In genomic region chr11:93736129-93736528, GRCh38 we compare ENCODE assay signal across 13 cellular contexts. TPM values are rescaled to one million over a fixed set of nuclear protein-coding genes. Genes with fewer than 3 reads are reported as not detected.
A peak's percentile ranks its signal among the peaks of the same experiment; 100 is the strongest.
DNase-seq lines count a peak whose midpoint lies in the region; ATAC-seq, FAIRE-seq and TF ChIP-seq lines count a peak whose summit lies in the region.
"Had no signal": no experiment of that assay in that cellular context is flagged by ENCODE, and none has a peak within 500 bp of the region (broad histone marks: within the 10 kb centered on the region; RNA-seq: fewer than 3 reads in every experiment).

No MANE protein-coding gene starts in this region.

- H3K9me3 Mint-ChIP-seq in T-cell = no peaks in the 10 kb centered on the region

- H3K9me3 ChIP-seq in HepG2 (ENCODE audit: low read length) (no peaks in the 10 kb centered on the region), right lobe of liver (no peaks in the 10 kb centered on the region), subcutaneous abdominal adipose tissue (ENCODE audit: control insufficient read depth in 5 of 5, low read length in 5 of 5) (no peaks in the 10 kb centered on the region)
- H3K9me3 ChIP-seq: right atrium auricular region, transverse colon had no signal

- peaks cover 69% of the 10 kb centered on the region for H3K4me1 ChIP-seq in HepG2 (ENCODE audit: insufficient read depth, low read length)
- peaks cover 0 to 35% (median 5%) of the 10 kb centered on the region in 4 donors for H3K4me1 ChIP-seq in right lobe of liver
- H3K4me1 ChIP-seq in subcutaneous abdominal adipose tissue (ENCODE audit: control insufficient read depth in 5 of 5, insufficient read depth in 5 of 5, low read length in 5 of 5) = peaks cover 0 to 40% (median 22%) of the 10 kb centered on the region in 5 donors

- TF ChIP-seq POLR2A in HepG2 (IDR thresholded peaks at IDR 0.05; ENCODE audit: insufficient read depth in 1 of 2, low read depth in 2 of 2, low read length in 2 of 2) (no peak), right lobe of liver (IDR thresholded peaks at IDR 0.05) (no peak)

- in situ Hi-C loops in HepG2 (cut with HindIII; ENCODE audit: extremely low pct_ligation_motif_present, low pct_unique_long_range_greater_than_20kb) = no loop called here

- peaks cover 81% of the 10 kb centered on the region for H4K20me1 ChIP-seq in HepG2 (ENCODE audit: insufficient read depth, low read length)

- DNase-seq in HepG2 (ENCODE audit: low spot score) = no peak
- no peak for DNase-seq in right lobe of liver
- no peak for DNase-seq in T-cell
- DNase-seq in fibroblast of gingiva (ENCODE audit: low read depth) = peak; percentile 43
- no peak for DNase-seq in SK-N-DZ (ENCODE audit: low spot score)
- no peak for DNase-seq in ureter (ENCODE audit: low spot score)
- DNase-seq in Right ventricle myocardium superior = no peak
- DNase-seq: RPMI8226, transverse colon, WERI-Rb-1 had no signal

- TF ChIP-seq RAD21 in HepG2 (CRISPR knock-in tag; IDR thresholded peaks at IDR 0.05) = no peak

- intact Hi-C loops in HepG2 (cut with micrococcal nuclease; ENCODE audit: unreplicated experiment) = no loop called here
- intact Hi-C loops in right lobe of liver (cut with DNase I) = loop anchor here in 1 of 2 donors (10.0 kb wide), 1 partner anchor 49 kb away; the partner anchor contains the start of gene MED17
- intact Hi-C loops in Right ventricle myocardium superior (cut with DNase I) = loop anchor here (10.0 kb wide), 1 partner anchor 51 kb away; no protein-coding TSS in a partner anchor

- H2AFZ ChIP-seq in HepG2 (ENCODE audit: low read length) = no peak overlapping the region

- H3K27me3 ChIP-seq in HepG2 (ENCODE audit: control insufficient read depth in 1 of 2, insufficient read depth in 2 of 2, low read length in 2 of 2) = no peaks in the 10 kb centered on the region; a peak in 2 of 5 replicates
- no peaks in the 10 kb centered on the region for H3K27me3 ChIP-seq in right lobe of liver
- H3K27me3 ChIP-seq in subcutaneous abdominal adipose tissue (ENCODE audit: control insufficient read depth in 5 of 5, insufficient read depth in 4 of 5, low read length in 5 of 5) = no peaks in the 10 kb centered on the region
- H3K27me3 ChIP-seq: right atrium auricular region, transverse colon had no signal

- peak overlapping the region; percentile 48 to 78 for H3K27ac Mint-ChIP-seq in T-cell

- H3K9ac ChIP-seq in HepG2 (ENCODE audit: insufficient read depth, low read depth, low read length) = no peak overlapping the region
- no peak overlapping the region for H3K9ac ChIP-seq in subcutaneous abdominal adipose tissue (ENCODE audit: low read length in 5 of 5)

- H3K79me2 ChIP-seq in HepG2 (ENCODE audit: insufficient read depth, low read length) = peaks cover 69% of the 10 kb centered on the region

- POLR2A ChIA-PET in HepG2 (lab: Yijun Ruan, JAX) = interaction anchor here (1.4 kb wide), 1 partner anchor 48 kb away, joined by 5 read pairs; the partner anchor contains the start of gene MED17
- POLR2A ChIA-PET in T-cell (lab: Charles Lee) = interaction anchor here (0.6 kb wide), 2 partner anchors 74 to 191 kb away, joined by 4 to 5 read pairs; no protein-coding TSS in a partner anchor

- no peak for FAIRE-seq in HepG2 (lab: Jason Lieb, UNC)
- FAIRE-seq: H1 had no signal

- CTCF ChIA-PET in HepG2 (lab: Yijun Ruan, JAX; ENCODE audit: low intra/inter-chr PET ratio, low total read pairs) (no interaction called here), T-cell (lab: Charles Lee) (interaction anchor here in 1 of 2 donors (0.6 kb wide), 1 partner anchor 541 kb away, joined by 11 read pairs; no protein-coding TSS in a partner anchor)

- H3K27ac ChIP-seq in HepG2 (ENCODE audit: extremely low read length, insufficient read depth, low read length) = no peak overlapping the region
- H3K27ac ChIP-seq in right lobe of liver = no peak overlapping the region
- peak overlapping the region; percentile 100 for H3K27ac ChIP-seq in subcutaneous abdominal adipose tissue (ENCODE audit: low read depth, low read length)
- H3K27ac ChIP-seq: right atrium auricular region, transverse colon, WERI-Rb-1 had no signal

- H3K36me3 Mint-ChIP-seq in T-cell = peaks cover 75% of the 10 kb centered on the region

- H3K27me3 Mint-ChIP-seq in T-cell = no peaks in the 10 kb centered on the region

- no TSS peak for BruUV-seq in HepG2 (replicated peaks; lab: Mats Ljungman, UMichigan)

- peaks cover 59 to 77% (median 75%) of the 10 kb centered on the region in 3 donors for H3K4me1 Mint-ChIP-seq in T-cell

- no peak overlapping the region for H3K4me3 Mint-ChIP-seq in T-cell

- ATAC-seq in HepG2 (no peak), right lobe of liver (no peak), T-cell (replicated peaks in 1 of 4) (no peak), Right ventricle myocardium superior (ENCODE audit: poor library complexity) (no peak)

- H3K36me3 ChIP-seq in HepG2 (replicated peaks in 1 of 2; ENCODE audit: control insufficient read depth in 1 of 2, insufficient read depth in 2 of 2, low read length in 2 of 2) (peaks cover 13 to 78% of the 10 kb centered on the region in 2 experiments), right lobe of liver (peaks cover 12 to 80% (median 50%) of the 10 kb centered on the region in 4 donors), subcutaneous abdominal adipose tissue (ENCODE audit: control insufficient read depth in 5 of 5, insufficient read depth in 5 of 5, low read length in 5 of 5) (peaks cover 55 to 80% (median 67%) of the 10 kb centered on the region in 5 donors)

- TF ChIP-seq EP300 in HepG2 (IDR thresholded peaks at IDR 0.05; ENCODE audit: low read depth in 2 of 2, low read length in 2 of 2) (no peak), HepG2 (CRISPR knock-in tag; IDR thresholded peaks at IDR 0.05; ENCODE audit: borderline replicate concordance) (no peak)

- no peak for TF ChIP-seq CTCF in HepG2 (CRISPR knock-in tag; IDR thresholded peaks at IDR 0.05)
- no peak for TF ChIP-seq CTCF in right lobe of liver (IDR thresholded peaks at IDR 0.05)

- H3K4me2 ChIP-seq in HepG2 (ENCODE audit: low read depth, low read length) = peak overlapping the region; percentile 93

- H3K4me3 ChIP-seq in HepG2 (replicated peaks in 1 of 3; ENCODE audit: insufficient read depth in 1 of 3, low read depth in 2 of 3, low read length in 3 of 3) (peak overlapping the region in 2 of 3 experiments; percentile 1 to 12; a peak in 1 of 6 replicates), right lobe of liver (no peak overlapping the region), subcutaneous abdominal adipose tissue (ENCODE audit: low read depth in 1 of 5, low read length in 5 of 5) (no peak overlapping the region)
- H3K4me3 ChIP-seq: right atrium auricular region, transverse colon had no signal

RNA-seq across cellular contexts. Expression of gene TAF1D, which starts 5.2 kb away (rescaled TPM):
- 96.9 and 207 TPM in 2 replicates for total RNA-seq in HepG2 (2016; rRNA removed; fragmentation: Illumina TruSeq; extraction: Trizol)
- total RNA-seq in HepG2 (2016; cell fraction: cytosol; rRNA removed; fragmentation: Illumina TruSeq; extraction: Trizol; ENCODE audit: low read depth) = 320 and 373 TPM in 2 replicates
- total RNA-seq in HepG2 (2016; cell fraction: insoluble cytoplasmic fraction; rRNA removed; fragmentation: Illumina TruSeq; extraction: Trizol) = 98.4 and 219 TPM in 2 replicates
- 240 and 274 TPM in 2 replicates for total RNA-seq in HepG2 (2016; cell fraction: membrane; rRNA removed; fragmentation: Illumina TruSeq; extraction: Trizol)
- 644 and 668 TPM in 2 replicates for total RNA-seq in HepG2 (2016; cell fraction: nucleus; rRNA removed; fragmentation: Illumina TruSeq; extraction: Trizol)
- polyA plus RNA-seq in HepG2 (2011; rRNA removed) = 99.6 and 132 TPM in 2 replicates
- polyA plus RNA-seq in HepG2 (2011; cell fraction: cytosol; rRNA removed) = 31.0 and 42.4 TPM in 2 replicates
- polyA plus RNA-seq in HepG2 (2011; cell fraction: nucleus; rRNA removed) = 212 and 272 TPM in 2 replicates
- 164 and 195 TPM in 2 replicates for polyA plus RNA-seq in HepG2 (2012)
- 299 and 310 TPM in 2 replicates for polyA plus RNA-seq in HepG2 (2016; cell fraction: cytosol; fragmentation: Illumina TruSeq; extraction: Trizol; ENCODE audit: low read depth)
- 128 and 141 TPM in 2 replicates for polyA plus RNA-seq in HepG2 (2016; cell fraction: insoluble cytoplasmic fraction; fragmentation: Illumina TruSeq; extraction: Trizol; ENCODE audit: low read depth)
- polyA plus RNA-seq in HepG2 (2016; cell fraction: membrane; fragmentation: Illumina TruSeq; extraction: Trizol; ENCODE audit: low read depth) = 203 and 217 TPM in 2 replicates
- polyA plus RNA-seq in HepG2 (2016; cell fraction: nucleus; fragmentation: Illumina TruSeq; extraction: Trizol; ENCODE audit: insufficient read depth, low read depth) = 962 and 1,010 TPM in 2 replicates
- 44.5 and 146 TPM in 2 replicates for polyA minus RNA-seq in HepG2 (2011; rRNA and poly(A)+ RNA removed; ENCODE audit: low replicate concordance)
- polyA minus RNA-seq in HepG2 (2011; cell fraction: cytosol; rRNA and poly(A)+ RNA removed) = 58.0 and 63.0 TPM in 2 replicates
- 1,028 and 1,029 TPM in 2 replicates for polyA minus RNA-seq in HepG2 (2011; cell fraction: nucleus; rRNA and poly(A)+ RNA removed)
- total RNA-seq in right lobe of liver = 10 to 100 TPM; 28.0 to 69.2 (median 49.3) TPM
- total RNA-seq in T-cell = 100 to 1,000 TPM; 130 to 177 (median 152) TPM
- polyA plus RNA-seq in SK-N-DZ (2014; cell fraction: cytosol; rRNA removed) = 213 and 236 TPM in 2 replicates
- polyA plus RNA-seq in SK-N-DZ (2014; cell fraction: nucleus; rRNA removed) = 1,288 and 1,293 TPM in 2 replicates
- 159 TPM for total RNA-seq in ureter
- total RNA-seq in Right ventricle myocardium superior = 28.2 TPM

RNA-seq across cellular contexts. Expression of gene C11orf54, which starts 5.3 kb away (rescaled TPM):
- total RNA-seq in HepG2 (2016; rRNA removed; fragmentation: Illumina TruSeq; extraction: Trizol) (50.1 and 68.3 TPM in 2 replicates), right lobe of liver (100 to 1,000 TPM in 4 of 6 experiments, 10 to 100 TPM in 2; 79.9 to 204 (median 124) TPM), T-cell (10 to 100 TPM; 15.3 to 30.8 (median 27.4) TPM), ureter (25.6 TPM), Right ventricle myocardium superior (30.2 TPM)
- 25.7 and 26.9 TPM in 2 replicates for total RNA-seq in HepG2 (2016; cell fraction: cytosol; rRNA removed; fragmentation: Illumina TruSeq; extraction: Trizol; ENCODE audit: low read depth)
- total RNA-seq in HepG2 (2016; cell fraction: insoluble cytoplasmic fraction; rRNA removed; fragmentation: Illumina TruSeq; extraction: Trizol) = 51.7 and 81.8 TPM in 2 replicates
- 18.4 and 20.7 TPM in 2 replicates for total RNA-seq in HepG2 (2016; cell fraction: membrane; rRNA removed; fragmentation: Illumina TruSeq; extraction: Trizol)
- total RNA-seq in HepG2 (2016; cell fraction: nucleus; rRNA removed; fragmentation: Illumina TruSeq; extraction: Trizol) = 25.8 and 27.7 TPM in 2 replicates
- 36.1 and 42.7 TPM in 2 replicates for polyA plus RNA-seq in HepG2 (2011; rRNA removed)
- polyA plus RNA-seq in HepG2 (2011; cell fraction: cytosol; rRNA removed) = 17.5 and 31.2 TPM in 2 replicates
- polyA plus RNA-seq in HepG2 (2011; cell fraction: nucleus; rRNA removed) = 16.4 and 20.9 TPM in 2 replicates
- polyA plus RNA-seq in HepG2 (2012) = 50.3 and 62.2 TPM in 2 replicates
- polyA plus RNA-seq in HepG2 (2016; cell fraction: cytosol; fragmentation: Illumina TruSeq; extraction: Trizol; ENCODE audit: low read depth) = 4.0 TPM in 2 replicates
- polyA plus RNA-seq in HepG2 (2016; cell fraction: insoluble cytoplasmic fraction; fragmentation: Illumina TruSeq; extraction: Trizol; ENCODE audit: low read depth) = 54.3 and 55.1 TPM in 2 replicates
- 7.4 and 7.6 TPM in 2 replicates for polyA plus RNA-seq in HepG2 (2016; cell fraction: membrane; fragmentation: Illumina TruSeq; extraction: Trizol; ENCODE audit: low read depth)
- polyA plus RNA-seq in HepG2 (2016; cell fraction: nucleus; fragmentation: Illumina TruSeq; extraction: Trizol; ENCODE audit: insufficient read depth, low read depth) = 29.7 and 38.5 TPM in 2 replicates
- 12.3 and 13.3 TPM in 2 replicates for polyA minus RNA-seq in HepG2 (2011; rRNA and poly(A)+ RNA removed; ENCODE audit: low replicate concordance)
- polyA minus RNA-seq in HepG2 (2011; cell fraction: cytosol; rRNA and poly(A)+ RNA removed) = 33.1 and 37.5 TPM in 2 replicates
- polyA minus RNA-seq in HepG2 (2011; cell fraction: nucleus; rRNA and poly(A)+ RNA removed) = 40.4 and 47.0 TPM in 2 replicates
- polyA plus RNA-seq in SK-N-DZ (2014; cell fraction: cytosol; rRNA removed) = 37.7 and 50.3 TPM in 2 replicates
- 33.5 and 44.9 TPM in 2 replicates for polyA plus RNA-seq in SK-N-DZ (2014; cell fraction: nucleus; rRNA removed)

RNA-seq across cellular contexts. Expression of gene MED17, which starts 48.0 kb away (rescaled TPM):
- total RNA-seq in HepG2 (2016; rRNA removed; fragmentation: Illumina TruSeq; extraction: Trizol) = 31.3 and 37.0 TPM in 2 replicates
- total RNA-seq in HepG2 (2016; cell fraction: cytosol; rRNA removed; fragmentation: Illumina TruSeq; extraction: Trizol; ENCODE audit: low read depth) = 8.3 and 9.8 TPM in 2 replicates
- total RNA-seq in HepG2 (2016; cell fraction: insoluble cytoplasmic fraction; rRNA removed; fragmentation: Illumina TruSeq; extraction: Trizol) = 31.5 and 35.3 TPM in 2 replicates
- total RNA-seq in HepG2 (2016; cell fraction: membrane; rRNA removed; fragmentation: Illumina TruSeq; extraction: Trizol) = 11.6 and 12.4 TPM in 2 replicates
- 49.0 and 52.1 TPM in 2 replicates for total RNA-seq in HepG2 (2016; cell fraction: nucleus; rRNA removed; fragmentation: Illumina TruSeq; extraction: Trizol)
- polyA plus RNA-seq in HepG2 (2011; rRNA removed) = 18.0 and 23.1 TPM in 2 replicates
- polyA plus RNA-seq in HepG2 (2011; cell fraction: cytosol; rRNA removed) = 6.8 and 9.6 TPM in 2 replicates
- 43.3 and 55.5 TPM in 2 replicates for polyA plus RNA-seq in HepG2 (2011; cell fraction: nucleus; rRNA removed)
- polyA plus RNA-seq in HepG2 (2012) = 11.6 and 17.1 TPM in 2 replicates
- polyA plus RNA-seq in HepG2 (2016; cell fraction: cytosol; fragmentation: Illumina TruSeq; extraction: Trizol; ENCODE audit: low read depth) = 1.0 and 1.4 TPM in 2 replicates
- 27.1 and 28.5 TPM in 2 replicates for polyA plus RNA-seq in HepG2 (2016; cell fraction: insoluble cytoplasmic fraction; fragmentation: Illumina TruSeq; extraction: Trizol; ENCODE audit: low read depth)
- polyA plus RNA-seq in HepG2 (2016; cell fraction: membrane; fragmentation: Illumina TruSeq; extraction: Trizol; ENCODE audit: low read depth) = 2.1 and 2.8 TPM in 2 replicates
- 64.6 and 73.7 TPM in 2 replicates for polyA plus RNA-seq in HepG2 (2016; cell fraction: nucleus; fragmentation: Illumina TruSeq; extraction: Trizol; ENCODE audit: insufficient read depth, low read depth)
- 19.9 and 28.6 TPM in 2 replicates for polyA minus RNA-seq in HepG2 (2011; rRNA and poly(A)+ RNA removed; ENCODE audit: low replicate concordance)
- 7.9 and 9.3 TPM in 2 replicates for polyA minus RNA-seq in HepG2 (2011; cell fraction: cytosol; rRNA and poly(A)+ RNA removed)
- polyA minus RNA-seq in HepG2 (2011; cell fraction: nucleus; rRNA and poly(A)+ RNA removed) = 90.1 and 95.1 TPM in 2 replicates
- total RNA-seq in right lobe of liver = 10 to 100 TPM in 1 of 6 experiments, 1 to 10 TPM in 5; 4.8 to 10.1 (median 8.5) TPM
- total RNA-seq in T-cell = 10 to 100 TPM; 64.1 to 71.7 (median 67.1) TPM
- 46.3 and 60.8 TPM in 2 replicates for polyA plus RNA-seq in SK-N-DZ (2014; cell fraction: cytosol; rRNA removed)
- 72.9 and 74.9 TPM in 2 replicates for polyA plus RNA-seq in SK-N-DZ (2014; cell fraction: nucleus; rRNA removed)
- total RNA-seq in ureter = 35.5 TPM
- total RNA-seq in Right ventricle myocardium superior = 15.3 TPM

Comparison
In these comparisons a context has a peak if more than half of its experiments do, and no peak if none do; other contexts are left out.
1. H3K4me3 ChIP-seq: peak in HepG2 (2 of 3); none in right lobe of liver (0 of 3) and subcutaneous abdominal adipose tissue (0 of 5).